Comparison of ENCODE assay signal across 8 cellular contexts in genomic region chr2:81225756-81226155, GRCh38.
"Had no signal": no experiment of that assay in that cellular context is flagged by ENCODE, and none has a peak within 500 bp of the region (broad histone marks: within the 10 kb centered on the region; RNA-seq: fewer than 3 reads in every experiment).

No MANE protein-coding gene starts in this region.

- ATAC-seq: HCT116, K562 had no signal

- H3K27ac Mint-ChIP-seq: HFFc6 had no signal

- DNase-seq: GOT3, H7, HFFc6, KG1 had no signal

- H3K36me3 ChIP-seq: HAP-1 had no signal

- H3K4me3 ChIP-seq: HAP-1, K562 had no signal

- H3K9me3 ChIP-seq: HAP-1 had no signal

- H3K4me3 Mint-ChIP-seq: HFFc6 had no signal

- FAIRE-seq: HTR-8/SVneo, K562 had no signal
